1 cellular context compared by ENCODE assay signal in genomic region chr4:80221161-80221560, GRCh38.
TF ChIP-seq lines count a peak whose summit lies in the region.

No MANE protein-coding gene starts in this region.

TF ChIP-seq in IMR-90, 13 proteins besides CTCF, POLR2A, EP300 and RAD21:
- TF ChIP-seq USF2 (IDR thresholded peaks at IDR 0.05; ENCODE audit: low read depth, low read length) (no peak), SMC3 (IDR thresholded peaks at IDR 0.05; ENCODE audit: low read depth, low read length) (peak; percentile 51)
